Comparison of ENCODE assay signal across 12 cellular contexts in genomic region chr12:14390885-14391530, GRCh38. TPM values are rescaled to one million over a fixed set of nuclear protein-coding genes. Genes with fewer than 3 reads are reported as not detected.
DNase-seq lines count a peak whose midpoint lies in the region; ATAC-seq and TF ChIP-seq lines count a peak whose summit lies in the region.
"Had no signal": no experiment of that assay in that cellular context is flagged by ENCODE, and none has a peak within 500 bp of the region (broad histone marks: within the 10 kb centered on the region; RNA-seq: fewer than 3 reads in every experiment).

No MANE protein-coding gene starts in this region.

- H3K27me3 Mint-ChIP-seq in activated naive CD8-positive, alpha-beta T cell = no peaks in the 10 kb centered on the region

- in situ Hi-C loops in transverse colon (cut with MboI; ENCODE audit: low pct_ligation_motif_present in 1 of 4, low pct_unique_long_range_greater_than_20kb in 1 of 4, low sequenced_read_pairs in 3 of 4) = no loop called here

- H3K9me3 ChIP-seq in heart left ventricle (peaks cover 0 to 17% (median 0%) of the 10 kb centered on the region in 12 donors), mucosa of rectum (ENCODE audit: control insufficient read depth in 2 of 2, low read length in 2 of 2) (no peaks in the 10 kb centered on the region), transverse colon (no peaks in the 10 kb centered on the region)
- H3K9me3 ChIP-seq: right lobe of liver had no signal

- H3K4me3 Mint-ChIP-seq in activated naive CD8-positive, alpha-beta T cell = peak overlapping the region; percentile 77

- peak overlapping the region in 7 of 12 donors; percentile 3 to 75 (median 13) for H3K27ac ChIP-seq in heart left ventricle
- H3K27ac ChIP-seq in mucosa of rectum (ENCODE audit: low read depth in 2 of 2, low read length in 2 of 2) = peak overlapping the region; percentile 42 to 50
- peak overlapping the region in 3 of 4 donors; percentile 21 to 53 (median 32) for H3K27ac ChIP-seq in transverse colon
- H3K27ac ChIP-seq: RWPE1 had no signal

- peak overlapping the region in 1 of 12 donors; percentile 2 for H3K4me3 ChIP-seq in heart left ventricle
- no peak overlapping the region for H3K4me3 ChIP-seq in mucosa of rectum (ENCODE audit: low read length in 2 of 2)
- no peak overlapping the region for H3K4me3 ChIP-seq in transverse colon
- H3K4me3 ChIP-seq: right lobe of liver had no signal

- peak overlapping the region; percentile 96 for H3K27ac Mint-ChIP-seq in activated naive CD8-positive, alpha-beta T cell

- intact Hi-C loops in heart left ventricle (cut with DNase I) (no loop called here), cardiac septum (cut with DNase I) (loop anchor here (5.0 to 10.0 kb wide), 2 partner anchors 134 to 384 kb away; a partner anchor contains a TSS), transverse colon (cut with DNase I; ENCODE audit: low total_unique reads) (no loop called here)

- peaks cover 81% of the 10 kb centered on the region for H3K4me1 Mint-ChIP-seq in activated naive CD8-positive, alpha-beta T cell (ENCODE audit: low read depth)

- DNase-seq in heart left ventricle = no peak
- no peak for DNase-seq in cardiac septum (ENCODE audit: low spot score)
- DNase-seq in transverse colon = no peak
- DNase-seq in ecto neural progenitor cell (ENCODE audit: low spot score) = no peak
- no peak for DNase-seq in NCI-H2171 (lab: John Stamatoyannopoulos, UW)
- DNase-seq in NCI-H146 (lab: John Stamatoyannopoulos, UW) = no peak
- DNase-seq: kidney glomerular epithelial cell, NCI-H1105 treated with DMSO at 0.1 percent for 48 hours, right lobe of liver had no signal

- TF ChIP-seq EP300 in transverse colon (IDR thresholded peaks at IDR 0.05; ENCODE audit: low read depth) = no peak

- H3K9ac ChIP-seq in mucosa of rectum (ENCODE audit: low read depth in 1 of 2, low read length in 2 of 2) = no peak overlapping the region

- TF ChIP-seq CTCF in heart left ventricle (IDR thresholded peaks at IDR 0.05) (no peak), transverse colon (IDR thresholded peaks at IDR 0.05) (no peak)

- no peak for ATAC-seq in heart left ventricle

- WGBS in heart left ventricle, 4 donors = 7 to 18% (median 10%) methylated on average over 3 of the region's 3 CpGs
- 31 to 33% methylated on average over 3 of the region's 3 CpGs for WGBS in transverse colon (ENCODE audit: low coverage in 1 of 2), 2 donors

- H3K27me3 ChIP-seq in heart left ventricle = no peaks in the 10 kb centered on the region
- no peaks in the 10 kb centered on the region for H3K27me3 ChIP-seq in mucosa of rectum (ENCODE audit: control insufficient read depth in 2 of 2, insufficient read depth in 2 of 2, low read length in 2 of 2)
- no peaks in the 10 kb centered on the region for H3K27me3 ChIP-seq in transverse colon
- H3K27me3 ChIP-seq: right lobe of liver had no signal

- H3K36me3 Mint-ChIP-seq in activated naive CD8-positive, alpha-beta T cell = peaks cover 13% of the 10 kb centered on the region

- H3K4me1 ChIP-seq in heart left ventricle (peaks cover 0 to 83% (median 31%) of the 10 kb centered on the region in 12 donors), mucosa of rectum (ENCODE audit: control insufficient read depth in 2 of 2, insufficient read depth in 2 of 2, low read length in 2 of 2) (peaks cover 2 to 15% of the 10 kb centered on the region in 2 donors), transverse colon (peaks cover 0 to 38% (median 22%) of the 10 kb centered on the region in 4 donors)

- no peaks in the 10 kb centered on the region for H3K9me3 Mint-ChIP-seq in activated naive CD8-positive, alpha-beta T cell (ENCODE audit: low read depth)

- peaks cover 0 to 12% (median 0%) of the 10 kb centered on the region in 9 donors for H3K36me3 ChIP-seq in heart left ventricle
- H3K36me3 ChIP-seq in mucosa of rectum (ENCODE audit: control insufficient read depth in 2 of 2, insufficient read depth in 2 of 2, low read length in 2 of 2) = peaks cover 0 to 4% of the 10 kb centered on the region in 2 donors
- no peaks in the 10 kb centered on the region for H3K36me3 ChIP-seq in transverse colon
- H3K36me3 ChIP-seq: right lobe of liver had no signal

- TF ChIP-seq POLR2A in heart left ventricle (IDR thresholded peaks at IDR 0.05) (no peak), transverse colon (IDR thresholded peaks at IDR 0.05) (no peak)

RNA-seq across cellular contexts. Expression of gene ATF7IP, which starts 25.5 kb away (rescaled TPM):
- total RNA-seq in heart left ventricle (10 to 100 TPM; 39.8 to 82.4 (median 63.6) TPM), cardiac septum (61.6 TPM), transverse colon (100 to 1,000 TPM in 2 of 4 donors, 10 to 100 TPM in 2; 32.2 to 159 (median 85.3) TPM)
- polyA plus RNA-seq in heart left ventricle = 1 to 10 TPM; 7.7 to 9.5 TPM
